In the genomic region with DNA sequence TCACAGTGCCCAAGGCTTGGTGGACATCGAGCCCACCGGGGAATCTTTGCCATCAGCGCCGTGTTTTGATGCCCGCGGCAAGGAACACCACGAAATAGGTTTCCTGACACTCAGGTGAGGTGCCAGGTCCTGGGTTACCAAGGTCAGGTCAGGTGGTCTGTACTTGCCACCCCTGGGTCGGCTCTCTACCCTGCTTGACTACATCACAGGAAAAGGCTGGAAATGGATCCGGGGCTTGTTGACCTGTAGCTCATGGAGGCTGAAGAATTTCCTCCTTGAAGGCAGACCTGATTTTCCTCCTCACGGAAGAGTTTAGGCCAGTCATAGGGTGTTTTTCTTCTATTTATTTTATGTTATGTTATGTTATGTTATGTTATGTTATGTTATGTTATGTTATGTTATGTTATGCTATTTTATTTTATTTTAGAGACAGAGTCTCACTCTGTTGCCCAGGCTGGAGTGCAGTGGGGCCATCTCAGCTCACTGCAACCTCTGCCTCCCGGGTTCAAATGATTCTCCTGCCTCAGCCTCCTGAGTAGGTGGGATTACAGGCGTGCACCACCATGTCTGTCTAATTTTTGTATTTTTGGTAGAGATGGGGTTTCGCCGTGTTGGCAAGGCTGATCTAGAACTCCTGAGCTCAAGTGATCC, we compare ENCODE assay signal across 1 cellular context.
A peak's percentile ranks its signal among the peaks of the same experiment; 100 is the strongest.
TF ChIP-seq lines count a peak whose summit lies in the region.

No MANE protein-coding gene starts in this region.

TF ChIP-seq in neural cell, 6 proteins besides CTCF, POLR2A, EP300 and RAD21:
- peak; percentile 14 for TF ChIP-seq MXI1 (conservative IDR thresholded peaks at IDR 0.05; ENCODE audit: poor library complexity, severe bottlenecking)
TF ChIP-seq in neural cell: peak in this region for 1; not testable (repeated sequence) for 5.
